12 cellular contexts compared by ENCODE assay signal in the genomic region with DNA sequence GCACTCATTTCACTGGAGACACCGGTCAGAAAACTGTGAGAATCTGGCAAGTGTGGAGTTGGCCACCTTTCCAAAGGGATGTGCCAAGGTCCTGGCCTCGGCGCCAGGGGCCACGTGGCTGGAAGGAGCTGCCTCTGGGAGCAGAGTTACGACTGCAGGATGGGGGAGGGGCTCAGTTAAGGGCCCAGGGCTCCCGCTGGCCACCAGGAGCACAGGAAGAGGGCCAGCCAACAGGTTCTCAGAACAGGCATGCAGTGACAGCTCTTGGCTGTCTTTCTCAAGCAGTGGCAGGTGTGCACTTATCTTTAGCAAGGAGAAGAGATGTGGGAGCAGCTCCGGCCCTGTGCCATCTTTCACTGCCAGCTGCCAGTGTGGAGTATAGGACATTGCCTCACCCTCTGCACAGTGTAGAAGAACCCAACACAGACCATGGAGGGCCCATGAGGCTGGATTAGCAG.
A peak's percentile ranks its signal among the peaks of the same experiment; 100 is the strongest.
DNase-seq lines count a peak whose midpoint lies in the region; TF ChIP-seq lines count a peak whose summit lies in the region.
"Had no signal": no experiment of that assay in that cellular context is flagged by ENCODE, and none has a peak within 500 bp of the region (broad histone marks: within the 10 kb centered on the region; RNA-seq: fewer than 3 reads in every experiment).

No MANE protein-coding gene starts in this region.

- DNase-seq in MCF 10A (ENCODE audit: unreplicated experiment): peak; percentile 65
- no peak for DNase-seq in breast epithelium (ENCODE audit: low spot score in 2 of 2)
- DNase-seq in RPMI7951 (ENCODE audit: low read depth): peak; percentile 32
- peak in 33 of 51 donors; percentile 3 to 73 (median 30) for DNase-seq in hypothalamus (lab: John Stamatoyannopoulos, UW)
- peak; percentile 33 to 43 for DNase-seq in tibial nerve (ENCODE audit: low spot score in 2 of 2)
- no peak for DNase-seq in chondrocyte (ENCODE audit: low spot score)
- no peak for DNase-seq in CD8-positive, alpha-beta memory T cell
- DNase-seq in erythroblast (lab: John Stamatoyannopoulos, UW): no peak

- H3K27ac ChIP-seq in breast epithelium (no peak overlapping the region), tibial nerve (no peak overlapping the region)
- H3K27ac ChIP-seq in CD8-positive, alpha-beta memory T cell (ENCODE audit: low read depth, low read length): no peak overlapping the region
- H3K27ac ChIP-seq: KMS-11, vagina had no signal

- H3K4me1 Mint-ChIP-seq in MCF 10A (ENCODE audit: insufficient read depth, unreplicated experiment) (peaks cover 15% of the 10 kb centered on the region), chondrocyte (ENCODE audit: low read depth) (peaks cover 24% of the 10 kb centered on the region)
- peaks cover 31 to 43% (median 41%) of the 10 kb centered on the region in 3 donors for H3K4me1 Mint-ChIP-seq in CD8-positive, alpha-beta memory T cell

- H3K27me3 Mint-ChIP-seq in MCF 10A (ENCODE audit: insufficient read depth, unreplicated experiment): peaks cover 27% of the 10 kb centered on the region
- H3K27me3 Mint-ChIP-seq in chondrocyte (ENCODE audit: low read depth): peaks cover 44% of the 10 kb centered on the region
- H3K27me3 Mint-ChIP-seq in CD8-positive, alpha-beta memory T cell: peaks cover 0 to 3% of the 10 kb centered on the region in 2 donors

- H3K4me1 ChIP-seq in breast epithelium (peaks cover 0 to 11% of the 10 kb centered on the region in 2 donors), tibial nerve (peaks cover 0 to 36% (median 3%) of the 10 kb centered on the region in 4 donors)
- H3K4me1 ChIP-seq in CD8-positive, alpha-beta memory T cell (ENCODE audit: insufficient read depth, low read length): peaks cover 19% of the 10 kb centered on the region

- H3K9me3 Mint-ChIP-seq in MCF 10A (ENCODE audit: unreplicated experiment) (no peaks in the 10 kb centered on the region), chondrocyte (ENCODE audit: low read depth) (no peaks in the 10 kb centered on the region)
- H3K9me3 Mint-ChIP-seq in CD8-positive, alpha-beta memory T cell: no peaks in the 10 kb centered on the region
- H3K9me3 Mint-ChIP-seq: activated naive CD4-positive, alpha-beta T cell treated with anti-CD3 and anti-CD28 coated beads for 36 hours; memory B cell had no signal

- H3K9me3 ChIP-seq in breast epithelium (no peaks in the 10 kb centered on the region), tibial nerve (no peaks in the 10 kb centered on the region)
- H3K9me3 ChIP-seq in CD8-positive, alpha-beta memory T cell (ENCODE audit: low read length): no peaks in the 10 kb centered on the region
- H3K9me3 ChIP-seq: vagina had no signal

- peak in 1 of 2 donors; percentile 34 for TF ChIP-seq EP300 in tibial nerve (IDR thresholded peaks at IDR 0.05)

- TF ChIP-seq CTCF in MCF 10A (IDR thresholded peaks at IDR 0.05; ENCODE audit: unreplicated experiment) (no peak), breast epithelium (IDR thresholded peaks at IDR 0.05) (no peak), tibial nerve (IDR thresholded peaks at IDR 0.05) (no peak), chondrocyte (IDR thresholded peaks at IDR 0.05) (no peak)

- H3K4me3 Mint-ChIP-seq in MCF 10A (ENCODE audit: unreplicated experiment) (no peak overlapping the region), chondrocyte (ENCODE audit: unreplicated experiment) (no peak overlapping the region)
- H3K4me3 Mint-ChIP-seq in CD8-positive, alpha-beta memory T cell: no peak overlapping the region
- H3K4me3 Mint-ChIP-seq: activated naive CD4-positive, alpha-beta T cell treated with anti-CD3 and anti-CD28 coated beads for 36 hours; memory B cell had no signal

- intact Hi-C loops in MCF 10A (cut with micrococcal nuclease): no loop called here
- intact Hi-C loops in breast epithelium (cut with DNase I; ENCODE audit: low total_unique reads): no loop called here

- H3K4me3 ChIP-seq in breast epithelium: no peak overlapping the region
- H3K4me3 ChIP-seq in tibial nerve: no peak overlapping the region
- H3K4me3 ChIP-seq in CD8-positive, alpha-beta memory T cell (ENCODE audit: low read length): no peak overlapping the region
- H3K4me3 ChIP-seq: vagina had no signal

- H3K27me3 ChIP-seq in breast epithelium (no peaks in the 10 kb centered on the region), tibial nerve (no peaks in the 10 kb centered on the region)
- H3K27me3 ChIP-seq in CD8-positive, alpha-beta memory T cell (ENCODE audit: insufficient read depth, low read length, poor library complexity, severe bottlenecking): no peaks in the 10 kb centered on the region
- H3K27me3 ChIP-seq: vagina had no signal

- H3K27ac Mint-ChIP-seq in MCF 10A (ENCODE audit: low read depth, unreplicated experiment): no peak overlapping the region
- H3K27ac Mint-ChIP-seq in chondrocyte (ENCODE audit: unreplicated experiment): no peak overlapping the region
- H3K27ac Mint-ChIP-seq in CD8-positive, alpha-beta memory T cell: peak overlapping the region in 2 of 8 donors; percentile 55 to 85
- H3K27ac Mint-ChIP-seq: activated naive CD4-positive, alpha-beta T cell treated with anti-CD3 and anti-CD28 coated beads for 36 hours; memory B cell had no signal

- CTCF ChIA-PET in MCF 10A (lab: Yijun Ruan, JAX): interaction anchor here (0.6 to 1.2 kb wide), 2 partner anchors 24 to 77 kb away, joined by 3 read pairs; no protein-coding TSS in a partner anchor
- CTCF ChIA-PET in CD8-positive, alpha-beta memory T cell (lab: Charles Lee): interaction anchor here (1.4 kb wide), 1 partner anchor 126 kb away, joined by 5 read pairs; no protein-coding TSS in a partner anchor

- no TSS peak for BruUV-seq in MCF 10A (replicated peaks; lab: Mats Ljungman, UMichigan)

- WGBS in tibial nerve, 2 donors: 36 to 47% methylated on average over 7 of the region's 7 CpGs

- no peak for TF ChIP-seq POLR2A in breast epithelium (IDR thresholded peaks at IDR 0.05)
- TF ChIP-seq POLR2A in tibial nerve (IDR thresholded peaks at IDR 0.05): no peak
- no peak for TF ChIP-seq POLR2A in erythroblast (IDR thresholded peaks at IDR 0.05; ENCODE audit: low read length)

- no peaks in the 10 kb centered on the region for H3K36me3 ChIP-seq in breast epithelium
- no peaks in the 10 kb centered on the region for H3K36me3 ChIP-seq in tibial nerve
- H3K36me3 ChIP-seq in CD8-positive, alpha-beta memory T cell (ENCODE audit: insufficient read depth, low read length): no peaks in the 10 kb centered on the region
- H3K36me3 ChIP-seq: vagina had no signal

- POLR2A ChIA-PET in MCF 10A (lab: Yijun Ruan, JAX): no interaction called here
- POLR2A ChIA-PET in CD8-positive, alpha-beta memory T cell (lab: Charles Lee): interaction anchor here (1.1 kb wide), 1 partner anchor 115 kb away, joined by 4 read pairs; no protein-coding TSS in a partner anchor

- H3K36me3 Mint-ChIP-seq in MCF 10A (ENCODE audit: insufficient read depth, unreplicated experiment) (no peaks in the 10 kb centered on the region), chondrocyte (ENCODE audit: low read depth) (peaks cover 3% of the 10 kb centered on the region)
- no peaks in the 10 kb centered on the region for H3K36me3 Mint-ChIP-seq in CD8-positive, alpha-beta memory T cell
- H3K36me3 Mint-ChIP-seq: memory B cell had no signal

Comparison
In these comparisons a context has a peak if more than half of its experiments do, and no peak if none do; other contexts are left out.
1. DNase-seq: peak in MCF 10A (single experiment), RPMI7951 (single experiment), hypothalamus (33 of 51) and tibial nerve (2 of 2); none in breast epithelium (0 of 2), chondrocyte (single experiment), CD8-positive, alpha-beta memory T cell (0 of 5) and erythroblast (0 of 2).